ENCODE assay signal across 15 cellular contexts in the genomic region with DNA sequence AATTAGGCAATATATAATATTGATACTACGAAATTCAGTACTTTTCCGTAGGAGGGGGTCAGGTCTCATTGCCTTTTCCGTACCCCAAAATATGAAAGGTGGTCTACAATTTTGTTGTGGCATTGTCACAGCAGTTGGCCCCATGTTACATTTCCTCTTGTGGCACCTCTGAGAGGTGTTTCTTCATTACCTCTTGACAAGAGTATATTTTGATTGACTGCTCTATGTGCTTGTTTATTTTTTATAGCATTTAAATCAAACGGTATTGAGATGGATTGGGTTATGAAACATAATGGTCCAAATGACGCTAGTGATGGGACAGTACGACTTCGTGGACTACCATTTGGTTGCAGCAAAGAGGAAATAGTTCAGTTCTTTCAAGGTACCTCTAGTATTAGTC. TPM values are rescaled to one million over a fixed set of nuclear protein-coding genes. Genes with fewer than 3 reads are reported as not detected.
A peak's percentile ranks its signal among the peaks of the same experiment; 100 is the strongest.
DNase-seq lines count a peak whose midpoint lies in the region; ATAC-seq and TF ChIP-seq lines count a peak whose summit lies in the region.
"Had no signal": no experiment of that assay in that cellular context is flagged by ENCODE, and none has a peak within 500 bp of the region (broad histone marks: within the 10 kb centered on the region; RNA-seq: fewer than 3 reads in every experiment).

No MANE protein-coding gene starts in this region.

- H3K36me3 ChIP-seq in upper lobe of right lung = peaks cover 37% of the 10 kb centered on the region

- H3K4me3 Mint-ChIP-seq in stimulated activated naive CD8-positive, alpha-beta T cell treated with anti-CD3 and anti-CD28 coated beads, Interleukin-15, Interleukin-2, amounts not matched to agents 100 ng/mL and 50 ng/mL, for 24 hours = peak overlapping the region; percentile 98
- peak overlapping the region; percentile 100 for H3K4me3 Mint-ChIP-seq in activated naive CD8-positive, alpha-beta T cell
- H3K4me3 Mint-ChIP-seq in memory B cell = no peak overlapping the region

- no peaks in the 10 kb centered on the region for H3K9me3 Mint-ChIP-seq in stimulated activated naive CD8-positive, alpha-beta T cell treated with anti-CD3 and anti-CD28 coated beads, Interleukin-15, Interleukin-2, amounts not matched to agents 100 ng/mL and 50 ng/mL, for 24 hours
- H3K9me3 Mint-ChIP-seq in activated naive CD8-positive, alpha-beta T cell (ENCODE audit: low read depth) = no peaks in the 10 kb centered on the region
- no peaks in the 10 kb centered on the region for H3K9me3 Mint-ChIP-seq in memory B cell

- peaks cover 46% of the 10 kb centered on the region for H3K4me1 Mint-ChIP-seq in stimulated activated naive CD8-positive, alpha-beta T cell treated with anti-CD3 and anti-CD28 coated beads, Interleukin-15, Interleukin-2, amounts not matched to agents 100 ng/mL and 50 ng/mL, for 24 hours (ENCODE audit: low read depth)
- H3K4me1 Mint-ChIP-seq in activated naive CD8-positive, alpha-beta T cell (ENCODE audit: low read depth) = peaks cover 55% of the 10 kb centered on the region
- H3K4me1 Mint-ChIP-seq in memory B cell = peaks cover 25% of the 10 kb centered on the region

- TF ChIP-seq CTCF in upper lobe of right lung (IDR thresholded peaks at IDR 0.05) = no peak

- H3K27ac ChIP-seq in upper lobe of right lung (no peak overlapping the region), caudate nucleus (ENCODE audit: low read depth, low read length) (no peak overlapping the region)
- H3K27ac ChIP-seq: cardiac muscle cell, gastroesophageal sphincter had no signal

- no peaks in the 10 kb centered on the region for H3K27me3 ChIP-seq in upper lobe of right lung
- H3K27me3 ChIP-seq: cardiac muscle cell, gastroesophageal sphincter had no signal

- intact Hi-C loops in upper lobe of right lung (cut with DNase I) = no loop called here

- peaks cover 48% of the 10 kb centered on the region for H3K4me1 ChIP-seq in upper lobe of right lung

- peak overlapping the region; percentile 82 for H3K27ac Mint-ChIP-seq in stimulated activated naive CD8-positive, alpha-beta T cell treated with anti-CD3 and anti-CD28 coated beads, Interleukin-15, Interleukin-2, amounts not matched to agents 100 ng/mL and 50 ng/mL, for 24 hours
- peak overlapping the region; percentile 88 for H3K27ac Mint-ChIP-seq in activated naive CD8-positive, alpha-beta T cell
- peak overlapping the region; percentile 99 for H3K27ac Mint-ChIP-seq in memory B cell

- ATAC-seq in stimulated activated naive CD8-positive, alpha-beta T cell treated with anti-CD3 and anti-CD28 coated beads, Interleukin-15, Interleukin-2, amounts not matched to agents 100 U/mL and 50 U/mL, for 24 hours = no peak
- no peak for ATAC-seq in memory B cell (ENCODE audit: low read depth)
- no peak for ATAC-seq in upper lobe of right lung
- ATAC-seq: gastroesophageal sphincter had no signal

- peak overlapping the region; percentile 15 for H3K4me3 ChIP-seq in upper lobe of right lung
- H3K4me3 ChIP-seq: cardiac muscle cell had no signal

- no peak for DNase-seq in stimulated activated naive CD8-positive, alpha-beta T cell treated with anti-CD3 and anti-CD28 coated beads, Interleukin-15, Interleukin-2, amounts not matched to agents 100 U/mL and 50 U/mL, for 24 hours
- no peak for DNase-seq in memory B cell (ENCODE audit: low spot score in 2 of 2)
- no peak for DNase-seq in upper lobe of right lung
- no peak for DNase-seq in GM19238 (ENCODE audit: insufficient read length, low spot score)
- no peak for DNase-seq in caudate nucleus (lab: John Stamatoyannopoulos, UW)
- DNase-seq in C1 segment of cervical spinal cord (lab: John Stamatoyannopoulos, UW) = no peak
- DNase-seq: activated CD4-positive, alpha-beta T cell treated with anti-CD3 and anti-CD28 coated beads, Interleukin-2, amount 50 U/mL, for 1 hour; KG1; NCI-H345; SHP77 treated with DMSO at 0.1 percent for 48 hours; stimulated activated CD4-positive, alpha-beta T cell treated with anti-CD3 and anti-CD28 coated beads, Interleukin-1b, Interleukin-23, amount 100 ng/mL, for 48 hours had no signal

- H3K27me3 Mint-ChIP-seq in stimulated activated naive CD8-positive, alpha-beta T cell treated with anti-CD3 and anti-CD28 coated beads, Interleukin-15, Interleukin-2, amounts not matched to agents 100 ng/mL and 50 ng/mL, for 24 hours = no peaks in the 10 kb centered on the region
- no peaks in the 10 kb centered on the region for H3K27me3 Mint-ChIP-seq in activated naive CD8-positive, alpha-beta T cell
- H3K27me3 Mint-ChIP-seq in memory B cell = no peaks in the 10 kb centered on the region

- H3K9me3 ChIP-seq in upper lobe of right lung = no peaks in the 10 kb centered on the region
- H3K9me3 ChIP-seq: gastroesophageal sphincter had no signal

- peaks cover 92% of the 10 kb centered on the region for H3K36me3 Mint-ChIP-seq in stimulated activated naive CD8-positive, alpha-beta T cell treated with anti-CD3 and anti-CD28 coated beads, Interleukin-15, Interleukin-2, amounts not matched to agents 100 ng/mL and 50 ng/mL, for 24 hours (ENCODE audit: low read depth)
- H3K36me3 Mint-ChIP-seq in activated naive CD8-positive, alpha-beta T cell = peaks cover 19% of the 10 kb centered on the region
- H3K36me3 Mint-ChIP-seq in memory B cell = peaks cover 27% of the 10 kb centered on the region

RNA-seq across cellular contexts. Expression of a gene that starts 4.2 kb away (rescaled TPM):
- 2.3 TPM for total RNA-seq in upper lobe of right lung

RNA-seq across cellular contexts. Expression of a gene that starts 5.1 kb away (rescaled TPM):
- 95.3 TPM for total RNA-seq in upper lobe of right lung
